In genomic region chr1:205585835-205586785, GRCh38 we compare ENCODE assay signal across 31 cellular contexts. TPM values are rescaled to one million over a fixed set of nuclear protein-coding genes. Genes with fewer than 3 reads are reported as not detected.
A peak's percentile ranks its signal among the peaks of the same experiment; 100 is the strongest.
DNase-seq lines count a peak whose midpoint lies in the region; ATAC-seq, FAIRE-seq and TF ChIP-seq lines count a peak whose summit lies in the region.
"Had no signal": no experiment of that assay in that cellular context is flagged by ENCODE, and none has a peak within 500 bp of the region (broad histone marks: within the 10 kb centered on the region; RNA-seq: fewer than 3 reads in every experiment).

No MANE protein-coding gene starts in this region.

- H2AK5ac ChIP-seq in H1 (ENCODE audit: low read depth, low read length): no peak overlapping the region

- no peaks in the 10 kb centered on the region for H3K79me2 ChIP-seq in H1 (ENCODE audit: control insufficient read depth in 1 of 2, insufficient read depth in 2 of 2, low read length in 2 of 2)
- no peaks in the 10 kb centered on the region for H3K79me2 ChIP-seq in osteoblast (ENCODE audit: insufficient read depth, low read length)

- no peak overlapping the region for H3K27ac ChIP-seq in heart right ventricle
- H3K27ac ChIP-seq in H1 (ENCODE audit: low read depth, low read length): no peak overlapping the region
- no peak overlapping the region for H3K27ac ChIP-seq in osteoblast (ENCODE audit: low read depth, low read length)
- no peak overlapping the region for H3K27ac ChIP-seq in aorta (ENCODE audit: low read depth in 1 of 2, low read length in 2 of 2)
- H3K27ac ChIP-seq: adrenal gland, brain microvascular endothelial cell, epithelial cell of prostate, psoas muscle, SJSA1, thoracic aorta, vagina had no signal

- H3K4me3 Mint-ChIP-seq in glutamatergic neuron (ENCODE audit: unreplicated experiment): no peak overlapping the region
- H3K4me3 Mint-ChIP-seq: activated CD4-positive, alpha-beta T cell treated with anti-CD3 and anti-CD28 coated beads for 36 hours; activated CD8-positive, alpha-beta T cell treated with anti-CD3 and anti-CD28 coated beads for 36 hours; activated naive CD4-positive, alpha-beta T cell treated with anti-CD3 and anti-CD28 coated beads for 36 hours; CD14-positive monocyte; stimulated activated effector memory CD8-positive, alpha-beta T cell treated with anti-CD3 and anti-CD28 coated beads, Interleukin-12 subunit alpha, Interleukin-12 subunit beta, amount 100 ng/mL, for 72 hours had no signal

- no peak for FAIRE-seq in H1 (lab: Jason Lieb, UNC)
- FAIRE-seq: keratinocyte had no signal

- no peak overlapping the region for H2BK20ac ChIP-seq in H1 (ENCODE audit: low read length)

- no peaks in the 10 kb centered on the region for H3K79me1 ChIP-seq in H1 (ENCODE audit: low read depth, low read length)

- H3K14ac ChIP-seq in H1 (ENCODE audit: insufficient read length): no peak overlapping the region

- H3K4me3 ChIP-seq in heart right ventricle (no peak overlapping the region), H1 (ENCODE audit: extremely low read depth in 1 of 4, insufficient read depth in 2 of 4, low read depth in 3 of 4, low read length in 4 of 4) (no peak overlapping the region), osteoblast (ENCODE audit: insufficient read depth, low read length) (no peak overlapping the region), aorta (ENCODE audit: low read length in 2 of 2) (no peak overlapping the region)
- H3K4me3 ChIP-seq: adrenal gland, MG63, psoas muscle, SJSA1, thoracic aorta, vagina had no signal

- no peak overlapping the region for H3K56ac ChIP-seq in H1 (replicated peaks; ENCODE audit: insufficient read length, low read depth, low read length)

- POLR2A ChIA-PET in H1 (lab: Charles Lee; ENCODE audit: partially characterized antibody): interaction anchor here (0.6 to 0.8 kb wide), 3 partner anchors 42 to 62 kb away, joined by 3 read pairs; no protein-coding TSS in a partner anchor

- peak overlapping the region; percentile 75; the same call in 1 of the 2 replicates for H2BK15ac ChIP-seq in H1 (ENCODE audit: low read length)

- H3K4me2 ChIP-seq in H1 (ENCODE audit: insufficient read depth in 1 of 2, low read depth in 2 of 2, low read length in 2 of 2) (no peak overlapping the region), osteoblast (ENCODE audit: insufficient read depth, low read length) (no peak overlapping the region)

- no peak overlapping the region for H2BK120ac ChIP-seq in H1 (replicated peaks; ENCODE audit: low read depth, low read length)

- H3K27me3 ChIP-seq in heart right ventricle: no peaks in the 10 kb centered on the region
- H3K27me3 ChIP-seq in H1 (replicated peaks in 1 of 4; ENCODE audit: control insufficient read depth in 3 of 4, extremely low read depth in 1 of 4, insufficient read depth in 3 of 4, low read length in 3 of 4): no peaks in the 10 kb centered on the region; a peak in 2 of 7 replicates
- H3K27me3 ChIP-seq in osteoblast (ENCODE audit: insufficient read depth, low read length): peaks cover 26% of the 10 kb centered on the region
- H3K27me3 ChIP-seq in aorta (ENCODE audit: control insufficient read depth in 1 of 2, insufficient read depth in 2 of 2, low read length in 1 of 2): no peaks in the 10 kb centered on the region
- H3K27me3 ChIP-seq: adrenal gland, MG63, vagina had no signal

- H3K9me3 ChIP-seq in heart right ventricle: no peaks in the 10 kb centered on the region
- H3K9me3 ChIP-seq in H1 (ENCODE audit: insufficient read depth in 2 of 2, low read depth in 1 of 2, low read length in 1 of 2): no peaks in the 10 kb centered on the region
- no peaks in the 10 kb centered on the region for H3K9me3 ChIP-seq in osteoblast (ENCODE audit: low read depth, low read length)
- no peaks in the 10 kb centered on the region for H3K9me3 ChIP-seq in aorta (ENCODE audit: control insufficient read depth, low read length)
- H3K9me3 ChIP-seq: adrenal gland, MG63, psoas muscle, SJSA1, thoracic aorta, vagina had no signal

- H2BK5ac ChIP-seq in H1 (ENCODE audit: low read depth, low read length): no peak overlapping the region

- H3K9ac ChIP-seq in H1 (replicated peaks in 1 of 4; ENCODE audit: extremely low read depth in 1 of 4, low read depth in 3 of 4, low read length in 3 of 4): no peak overlapping the region

- peaks cover 7% of the 10 kb centered on the region for H3K27me3 Mint-ChIP-seq in glutamatergic neuron (ENCODE audit: unreplicated experiment)
- H3K27me3 Mint-ChIP-seq: activated CD4-positive, alpha-beta T cell treated with anti-CD3 and anti-CD28 coated beads for 36 hours; activated CD8-positive, alpha-beta T cell treated with anti-CD3 and anti-CD28 coated beads for 36 hours had no signal

- H3K4me1 ChIP-seq in heart right ventricle (peaks cover 0 to 30% (median 11%) of the 10 kb centered on the region in 9 donors), H1 (replicated peaks in 1 of 4; ENCODE audit: control insufficient read depth in 3 of 4, insufficient read depth in 4 of 4, low read length in 3 of 4) (peaks cover 0 to 2% (median 0%) of the 10 kb centered on the region in 4 experiments; a peak in 3 of 7 replicates), osteoblast (ENCODE audit: insufficient read depth, low read length) (peaks cover 5% of the 10 kb centered on the region), aorta (ENCODE audit: control insufficient read depth in 1 of 2, insufficient read depth in 2 of 2, low read length in 2 of 2) (no peaks in the 10 kb centered on the region)
- H3K4me1 ChIP-seq: adrenal gland, SJSA1 had no signal

- no peak for TF ChIP-seq RAD21 in H1 (IDR thresholded peaks at IDR 0.05 in 1 of 2, conservative IDR thresholded peaks at IDR 0.05 in 1 of 2; ENCODE audit: low read depth in 2 of 2, low read length in 2 of 2)

- no peak overlapping the region for H4K8ac ChIP-seq in H1 (ENCODE audit: extremely low read depth, insufficient read depth, low read length)

- H3K23me2 ChIP-seq in H1 (ENCODE audit: low read depth, low read length): no peaks in the 10 kb centered on the region

- H3K36me3 ChIP-seq in heart right ventricle: no peaks in the 10 kb centered on the region
- no peaks in the 10 kb centered on the region for H3K36me3 ChIP-seq in H1 (ENCODE audit: control insufficient read depth in 2 of 4, insufficient read depth in 4 of 4, low read length in 3 of 4)
- no peaks in the 10 kb centered on the region for H3K36me3 ChIP-seq in osteoblast (ENCODE audit: insufficient read depth, low read length)
- H3K36me3 ChIP-seq in aorta (ENCODE audit: control insufficient read depth in 1 of 2, insufficient read depth in 2 of 2, low read length in 1 of 2): no peaks in the 10 kb centered on the region
- H3K36me3 ChIP-seq: adrenal gland, brain microvascular endothelial cell, MG63, SJSA1, thoracic aorta, vagina had no signal

- peaks cover 2% of the 10 kb centered on the region for H3K4me1 Mint-ChIP-seq in glutamatergic neuron (ENCODE audit: low read depth, unreplicated experiment)

- no peak overlapping the region for H3K27ac Mint-ChIP-seq in glutamatergic neuron (ENCODE audit: unreplicated experiment)
- H3K27ac Mint-ChIP-seq: activated CD4-positive, alpha-beta T cell treated with anti-CD3 and anti-CD28 coated beads for 36 hours; activated CD8-positive, alpha-beta T cell treated with anti-CD3 and anti-CD28 coated beads for 36 hours; activated naive CD4-positive, alpha-beta T cell treated with anti-CD3 and anti-CD28 coated beads for 36 hours; CD14-positive monocyte had no signal

- TF ChIP-seq CTCF in heart right ventricle (IDR thresholded peaks at IDR 0.05) (no peak), H1 (IDR thresholded peaks at IDR 0.05; ENCODE audit: control extremely low read depth in 1 of 3, insufficient read depth in 1 of 3, low read depth in 1 of 3, low read length in 3 of 3) (no peak), osteoblast (IDR thresholded peaks at IDR 0.05; ENCODE audit: extremely low read depth, low read depth, low read length) (no peak), glutamatergic neuron (IDR thresholded peaks at IDR 0.05; ENCODE audit: partially characterized antibody, unreplicated experiment) (no peak)

- CTCF ChIA-PET in H1 (lab: Charles Lee; ENCODE audit: partially characterized antibody): interaction anchor here (0.6 to 8.9 kb wide), 15 partner anchors 10 to 525 kb away, joined by 3 to 119 read pairs (median 3); partner anchors contain the start of gene ELK4

- no peak for TF ChIP-seq POLR2A in H1 (IDR thresholded peaks at IDR 0.05; ENCODE audit: control extremely low read depth in 1 of 2, low read depth in 2 of 2, low read length in 2 of 2)

- DNase-seq in cardiac septum (ENCODE audit: low spot score) (peak; percentile 58), heart right ventricle (no peak), H1 (ENCODE audit: low read depth in 1 of 2, low spot score in 2 of 2) (no peak), osteoblast (ENCODE audit: insufficient read length, low spot score, missing footprints) (peak; percentile 45), aorta (peak; percentile 31 to 33), glutamatergic neuron (no peak), NCI-H2171 (lab: John Stamatoyannopoulos, UW) (no peak)
- DNase-seq: activated CD4-positive, alpha-beta T cell treated with anti-CD3 and anti-CD28 coated beads for 36 hours; activated CD8-positive, alpha-beta T cell treated with anti-CD3 and anti-CD28 coated beads for 36 hours; activated naive CD4-positive, alpha-beta T cell treated with anti-CD3 and anti-CD28 coated beads for 36 hours; brain microvascular endothelial cell; DMS79 treated with DMSO at 0.1 percent for 48 hours; effector CD4-positive, alpha-beta T cell; GF-D8; head of caudate nucleus; KG1; left ventricle myocardium superior; mesendoderm; MG63; NCI-H82; T-helper 9 cell had no signal

- no peak for ATAC-seq in heart right ventricle
- no peak for ATAC-seq in aorta (ENCODE audit: low FRiP score)
- no peak for ATAC-seq in GM21737 (IDR thresholded peaks at IDR 0.05; ENCODE audit: unreplicated experiment)
- ATAC-seq: activated CD4-positive, alpha-beta T cell treated with anti-CD3 and anti-CD28 coated beads for 36 hours; activated CD8-positive, alpha-beta T cell treated with anti-CD3 and anti-CD28 coated beads for 36 hours; left ventricle myocardium superior; stimulated activated effector memory CD8-positive, alpha-beta T cell treated with anti-CD3 and anti-CD28 coated beads, Interleukin-12 subunit alpha, Interleukin-12 subunit beta, amount 100 ng/mL, for 72 hours had no signal

- no peaks in the 10 kb centered on the region for H3K36me3 Mint-ChIP-seq in glutamatergic neuron (ENCODE audit: unreplicated experiment)
- H3K36me3 Mint-ChIP-seq: CD14-positive monocyte; stimulated activated effector memory CD8-positive, alpha-beta T cell treated with anti-CD3 and anti-CD28 coated beads, Interleukin-12 subunit alpha, Interleukin-12 subunit beta, amount 100 ng/mL, for 72 hours had no signal

- H2BK12ac ChIP-seq in H1 (ENCODE audit: low read depth, low read length): no peak overlapping the region

- H4K20me1 ChIP-seq in H1 (replicated peaks in 1 of 2; ENCODE audit: control insufficient read depth in 1 of 2, insufficient read depth in 2 of 2, low read length in 2 of 2): no peaks in the 10 kb centered on the region
- no peaks in the 10 kb centered on the region for H4K20me1 ChIP-seq in osteoblast (ENCODE audit: insufficient read depth, low read length)

- no peak overlapping the region for H3K4ac ChIP-seq in H1 (replicated peaks; ENCODE audit: insufficient read length, low read depth, low read length)

- 84 to 91% methylated on average over 13 of the region's 13 CpGs for WGBS in heart right ventricle, 2 donors
- 79% methylated on average over 12 of the region's 13 CpGs; no CpG with 5 or more reads in 1 of the 2 experiments for WGBS in H1 (ENCODE audit: extremely low coverage in 1 of 2, insufficient coverage in 1 of 2, insufficient read length in 1 of 2, insufficient replicate concordance in 2 of 2, low coverage in 1 of 2, low lambda C conversion rate in 2 of 2, missing lambda C conversion rate in 1 of 2), 2 experiments
- 74 to 76% methylated on average over 13 of the region's 13 CpGs for WGBS in aorta, 2 donors

- no peaks in the 10 kb centered on the region for H3K9me3 Mint-ChIP-seq in glutamatergic neuron (ENCODE audit: unreplicated experiment)
- H3K9me3 Mint-ChIP-seq: activated CD8-positive, alpha-beta T cell treated with anti-CD3 and anti-CD28 coated beads for 36 hours; activated naive CD4-positive, alpha-beta T cell treated with anti-CD3 and anti-CD28 coated beads for 36 hours; CD14-positive monocyte; stimulated activated effector memory CD8-positive, alpha-beta T cell treated with anti-CD3 and anti-CD28 coated beads, Interleukin-12 subunit alpha, Interleukin-12 subunit beta, amount 100 ng/mL, for 72 hours had no signal

- TF ChIP-seq EP300 in H1 (IDR thresholded peaks at IDR 0.05; ENCODE audit: borderline replicate concordance in 1 of 2, low read depth in 2 of 2, low read length in 2 of 2): no peak

- no peak overlapping the region for H2AFZ ChIP-seq in H1 (ENCODE audit: low read length)
- no peak overlapping the region for H2AFZ ChIP-seq in osteoblast (ENCODE audit: low read length)

- no peak overlapping the region for H4K5ac ChIP-seq in H1 (ENCODE audit: insufficient read length, low read depth, low read length)

- H3K18ac ChIP-seq in H1 (ENCODE audit: extremely low read depth, low read length): no peak overlapping the region

- H4K91ac ChIP-seq in H1 (replicated peaks; ENCODE audit: insufficient read length, low read length): no peak overlapping the region

- intact Hi-C loops in cardiac septum (cut with DNase I) (no loop called here), heart right ventricle (cut with DNase I) (loop anchor here in 3 of 10 donors (5.0 to 10.0 kb wide), 3 partner anchors 51 to 54 kb away; no protein-coding TSS in a partner anchor), aorta (cut with DNase I) (loop anchor here in 1 of 2 donors (5.0 kb wide), 1 partner anchor 54 kb away; no protein-coding TSS in a partner anchor)

- no peak overlapping the region for H3K23ac ChIP-seq in H1 (ENCODE audit: insufficient read length)

RNA-seq across cellular contexts. Expression of gene ELK4, which starts 45.7 kb away (rescaled TPM):
- total RNA-seq in cardiac septum (42.3 TPM), heart right ventricle (10 to 100 TPM; 34.2 to 45.6 (median 40.2) TPM), osteoblast (27.1 and 30.4 TPM in 2 replicates), aorta (10 to 100 TPM; 66.1 to 90.4 TPM), glutamatergic neuron (ENCODE audit: unreplicated experiment) (20.0 TPM)
- polyA plus RNA-seq in heart right ventricle (1 to 10 TPM; 4.7 to 5.9 TPM), H1 (2011; rRNA removed) (2.5 and 2.9 TPM in 2 replicates), aorta (1 to 10 TPM; 6.0 to 6.5 TPM)
- 23.3 and 26.3 TPM in 2 replicates for total RNA-seq in H1 (2021; fragmentation: NEBNext Ultra II Directional; extraction: Animal tissue kit (Norgen Biotek cat#: 25700))
- 4.0 TPM for polyA plus RNA-seq in H1 (2011; cell fraction: cytosol; rRNA removed)
- 4.1 TPM for polyA plus RNA-seq in H1 (2011; cell fraction: nucleus; rRNA removed)
- polyA plus RNA-seq in H1 (2012, experiment 1 of 2): 4.2 to 7.4 TPM (median 5.9 TPM) in 4 replicates
- polyA plus RNA-seq in H1 (2012, experiment 2 of 2): 1.6 TPM
- polyA plus RNA-seq in H1 (2013, experiment 1 of 2): 9.6 TPM
- 8.7 TPM for polyA plus RNA-seq in H1 (2013, experiment 2 of 2)
- 11.5 and 11.6 TPM in 2 replicates for polyA minus RNA-seq in H1 (2011; rRNA and poly(A)+ RNA removed)
- 6.1 TPM for polyA minus RNA-seq in H1 (2011; cell fraction: cytosol; rRNA and poly(A)+ RNA removed)
- polyA minus RNA-seq in H1 (2011; cell fraction: nucleus; rRNA and poly(A)+ RNA removed): 13.7 TPM

Comparison
In these comparisons a context has a peak if more than half of its experiments do, and no peak if none do; other contexts are left out.
1. DNase-seq: peak in cardiac septum (single experiment), osteoblast (single experiment) and aorta (2 of 2); none in heart right ventricle (0 of 2), H1 (0 of 2), glutamatergic neuron (single experiment) and NCI-H2171 (single experiment).